1 cellular context compared by ENCODE assay signal in genomic region chr12:96193725-96194571, GRCh38.
TF ChIP-seq lines count a peak whose summit lies in the region.

ELK3 (plus strand) TSS chr12:96194375.

TF ChIP-seq in GM12878, 131 proteins besides CTCF, POLR2A, EP300 and RAD21 (continued from another document):
- no peak for TF ChIP-seq NKRF (conservative IDR thresholded peaks at IDR 0.05)
- TF ChIP-seq ZNF384 (IDR thresholded peaks at IDR 0.05; ENCODE audit: borderline replicate concordance, low read depth, low read length), result peak; percentile 19; the same call in 1 of the 2 replicates
- no peak for TF ChIP-seq POU2F2 (IDR thresholded peaks at IDR 0.05; ENCODE audit: borderline replicate concordance, low read depth, low read length)
- no peak for TF ChIP-seq CBX3 (IDR thresholded peaks at IDR 0.05; ENCODE audit: borderline replicate concordance, low read depth)
- TF ChIP-seq CHD1 (IDR thresholded peaks at IDR 0.05; ENCODE audit: low read depth, low read length), result no peak
- no peak for TF ChIP-seq YBX1 (IDR thresholded peaks at IDR 0.05)
- TF ChIP-seq TCF3 (IDR thresholded peaks at IDR 0.05; ENCODE audit: borderline replicate concordance, insufficient read depth, low read depth, low read length), result no peak
- no peak for TF ChIP-seq BACH1 (IDR thresholded peaks at IDR 0.05; ENCODE audit: borderline replicate concordance)
- no peak for TF ChIP-seq FOXK2 (IDR thresholded peaks at IDR 0.05)
- no peak for TF ChIP-seq NFYA (IDR thresholded peaks at IDR 0.05; ENCODE audit: borderline replicate concordance, low read depth, low read length)
- no peak; a peak in 1 of 3 replicates for TF ChIP-seq EGR1 (IDR thresholded peaks at IDR 0.05; ENCODE audit: borderline replicate concordance in 1 of 2, low read depth in 2 of 2, low read length in 2 of 2)
- no peak for TF ChIP-seq SPI1 (IDR thresholded peaks at IDR 0.05; ENCODE audit: borderline replicate concordance, insufficient read depth, low read depth, low read length)
- no peak for TF ChIP-seq EZH2 (IDR thresholded peaks at IDR 0.05; ENCODE audit: borderline replicate concordance, control insufficient read depth, low read depth, low read length)
- TF ChIP-seq PBX3 (IDR thresholded peaks at IDR 0.05; ENCODE audit: insufficient replicate concordance, low read depth, low read length), result no peak
- no peak for TF ChIP-seq USF2 (IDR thresholded peaks at IDR 0.05; ENCODE audit: borderline replicate concordance, low read depth, low read length)
- TF ChIP-seq HCFC1 (IDR thresholded peaks at IDR 0.05; ENCODE audit: low read length), result no peak
- no peak for TF ChIP-seq MEF2A (IDR thresholded peaks at IDR 0.05; ENCODE audit: insufficient read depth, low read depth, low read length)
- TF ChIP-seq TBL1XR1 (IDR thresholded peaks at IDR 0.05; ENCODE audit: low read depth, low read length), result no peak
- TF ChIP-seq ZNF217 (IDR thresholded peaks at IDR 0.05), result 0 out of 2 replicates have a peak, but pooled peaks have one; percentile 41
- no peak for TF ChIP-seq NR2C1 (IDR thresholded peaks at IDR 0.05)
- no peak for TF ChIP-seq SKIL (IDR thresholded peaks at IDR 0.05; ENCODE audit: low read depth, poor library complexity, severe bottlenecking)
- TF ChIP-seq SMARCA5 (IDR thresholded peaks at IDR 0.05), result no peak
- TF ChIP-seq POLR2AphosphoS5 (IDR thresholded peaks at IDR 0.05; ENCODE audit: low read length), result no peak
- no peak for TF ChIP-seq HDAC6 (IDR thresholded peaks at IDR 0.05; ENCODE audit: unreplicated experiment)
- TF ChIP-seq SIX5 (IDR thresholded peaks at IDR 0.05; ENCODE audit: low read depth, low read length, severe bottlenecking), result no peak
- TF ChIP-seq KAT2A (conservative IDR thresholded peaks at IDR 0.05; ENCODE audit: control insufficient read depth, low read depth, low read length), result no peak
- TF ChIP-seq IKZF1 (conservative IDR thresholded peaks at IDR 0.05), result peak; percentile 69
- TF ChIP-seq ZNF622 (IDR thresholded peaks at IDR 0.05), result no peak
- no peak for TF ChIP-seq SUPT20H (IDR thresholded peaks at IDR 0.05; ENCODE audit: borderline replicate concordance, control insufficient read depth, low read depth, low read length)
- no peak for TF ChIP-seq CHD4 (IDR thresholded peaks at IDR 0.05)
- TF ChIP-seq CHD2 (IDR thresholded peaks at IDR 0.05; ENCODE audit: borderline replicate concordance, low read depth, low read length), result no peak
- no peak for TF ChIP-seq ATF2 (IDR thresholded peaks at IDR 0.05; ENCODE audit: low read length)
- no peak for TF ChIP-seq CBX5 (IDR thresholded peaks at IDR 0.05; ENCODE audit: low read depth)
- no peak for TF ChIP-seq BCLAF1 (IDR thresholded peaks at IDR 0.05)
- no peak for TF ChIP-seq NBN (IDR thresholded peaks at IDR 0.05)
- TF ChIP-seq SREBF2 (IDR thresholded peaks at IDR 0.05; ENCODE audit: low read length), result no peak
- no peak for TF ChIP-seq CEBPZ (IDR thresholded peaks at IDR 0.05; ENCODE audit: low read depth, low read length)
- TF ChIP-seq HDAC2 (IDR thresholded peaks at IDR 0.05), result no peak
- no peak for TF ChIP-seq MYB (IDR thresholded peaks at IDR 0.05; ENCODE audit: borderline replicate concordance, low read depth, low read length)
- 0 out of 4 replicates have a peak, but pooled peaks of 1 of the 2 experiments have one; percentile 22 for TF ChIP-seq ETV6 (conservative IDR thresholded peaks at IDR 0.05 in 1 of 2, IDR thresholded peaks at IDR 0.05 in 1 of 2; ENCODE audit: borderline replicate concordance in 1 of 2, low read depth in 1 of 2)
- TF ChIP-seq ATF7 (IDR thresholded peaks at IDR 0.05; ENCODE audit: low read depth), result no peak
- no peak for TF ChIP-seq SMAD5 (IDR thresholded peaks at IDR 0.05; ENCODE audit: low read depth)
- no peak for TF ChIP-seq NR2C2 (IDR thresholded peaks at IDR 0.05; ENCODE audit: borderline replicate concordance, control insufficient read depth, insufficient read length, low read depth)
- no peak for TF ChIP-seq RAD51 (IDR thresholded peaks at IDR 0.05)
- TF ChIP-seq ESRRA (IDR thresholded peaks at IDR 0.05; ENCODE audit: low read length), result no peak
- no peak for TF ChIP-seq NFIC (IDR thresholded peaks at IDR 0.05; ENCODE audit: low read depth, low read length)
TF ChIP-seq in GM12878: peak in this region for 12.
